7 cellular contexts compared by ENCODE assay signal in the genomic region with DNA sequence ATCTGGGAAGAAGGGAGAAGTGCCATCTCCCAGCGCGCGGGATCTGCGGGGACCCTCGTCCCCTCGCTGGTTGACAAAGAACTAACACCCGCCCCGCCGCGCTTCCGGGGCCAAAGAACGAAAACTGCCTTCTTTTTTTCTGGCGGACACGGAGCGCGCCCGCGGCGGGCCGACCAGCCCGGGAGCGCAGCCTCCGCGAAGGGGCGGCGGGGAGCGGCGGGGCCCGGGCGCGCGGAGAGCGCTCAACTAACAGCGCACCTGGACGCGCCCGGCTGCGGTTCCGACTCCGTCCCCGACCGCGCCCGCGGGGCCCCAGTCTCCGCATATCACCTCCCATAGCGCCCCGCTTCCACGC. TPM values are rescaled to one million over a fixed set of nuclear protein-coding genes. Genes with fewer than 3 reads are reported as not detected.
DNase-seq lines count a peak whose midpoint lies in the region; ATAC-seq, FAIRE-seq and TF ChIP-seq lines count a peak whose summit lies in the region.

No MANE protein-coding gene starts in this region.

- no peaks in the 10 kb centered on the region for H3K9me3 Mint-ChIP-seq in activated naive CD8-positive, alpha-beta T cell treated with anti-CD3 and anti-CD28 coated beads, Interleukin-2, amount 50 U/mL, for 24 hours

- peaks cover 1 to 5% of the 10 kb centered on the region in 2 experiments for H3K36me3 ChIP-seq in keratinocyte (ENCODE audit: control insufficient read depth in 2 of 2, extremely low read depth in 1 of 2, insufficient read depth in 2 of 2, low read length in 2 of 2)
- no peaks in the 10 kb centered on the region for H3K36me3 ChIP-seq in thoracic aorta

- H3K4me1 ChIP-seq in keratinocyte (ENCODE audit: control insufficient read depth, extremely low read depth, insufficient read depth, low read length) (peaks cover 39% of the 10 kb centered on the region), thoracic aorta (ENCODE audit: control insufficient read depth in 1 of 2, low read depth in 2 of 2) (peaks cover 27 to 54% of the 10 kb centered on the region in 2 donors)

- TF ChIP-seq CTCF in keratinocyte (optimal IDR thresholded peaks at IDR 0.05 in 1 of 3, IDR thresholded peaks at IDR 0.05 in 1 of 3, conservative IDR thresholded peaks at IDR 0.05 in 1 of 3; ENCODE audit: extremely low read depth in 1 of 3, insufficient read depth in 2 of 3, low read length in 3 of 3), result no peak
- TF ChIP-seq CTCF in thoracic aorta (IDR thresholded peaks at IDR 0.05), result no peak

- no peak for DNase-seq in activated naive CD8-positive, alpha-beta T cell treated with anti-CD3 and anti-CD28 coated beads, Interleukin-2, amount 50 U/mL, for 24 hours
- DNase-seq in keratinocyte (ENCODE audit: low read depth, low spot score), result no peak
- no peak for DNase-seq in thoracic aorta (ENCODE audit: low spot score)
- DNase-seq in GM19239 (ENCODE audit: insufficient read length, low spot score), result no peak
- no peak for DNase-seq in iPS-NIHi7 (ENCODE audit: extremely low spot score)

- H3K9me1 ChIP-seq in keratinocyte (ENCODE audit: control insufficient read depth, extremely low read depth, insufficient read depth, low read length), result peaks cover 2% of the 10 kb centered on the region

- no peak overlapping the region for H3K27ac Mint-ChIP-seq in activated naive CD8-positive, alpha-beta T cell treated with anti-CD3 and anti-CD28 coated beads, Interleukin-2, amount 50 U/mL, for 24 hours

- dilution Hi-C loops in keratinocyte (cut with MboI; ENCODE audit: extremely low pct_ligation_motif_present, low sequenced_read_pairs), result no loop called here

- peak overlapping the region; percentile 31 for H2AFZ ChIP-seq in keratinocyte (ENCODE audit: control insufficient read depth, low read length)

- H3K4me3 Mint-ChIP-seq in activated naive CD8-positive, alpha-beta T cell treated with anti-CD3 and anti-CD28 coated beads, Interleukin-2, amount 50 U/mL, for 24 hours, result peak overlapping the region; percentile 70

- H3K4me3 ChIP-seq in keratinocyte (ENCODE audit: control insufficient read depth in 2 of 3, extremely low read depth in 1 of 3, insufficient read depth in 2 of 3, low read depth in 1 of 3, low read length in 3 of 3) (peak overlapping the region; percentile 70 to 97 (median 74)), thoracic aorta (peak overlapping the region; percentile 98)

- peak overlapping the region; percentile 99 for H3K4me2 ChIP-seq in keratinocyte (ENCODE audit: control insufficient read depth, extremely low read depth, insufficient read depth, low read depth, low read length)

- no peaks in the 10 kb centered on the region for H3K36me3 Mint-ChIP-seq in activated naive CD8-positive, alpha-beta T cell treated with anti-CD3 and anti-CD28 coated beads, Interleukin-2, amount 50 U/mL, for 24 hours (ENCODE audit: low read depth)

- FAIRE-seq in keratinocyte (lab: Jason Lieb, UNC) (no peak), GM19239 (lab: Jason Lieb, UNC) (no peak)

- peaks cover 47% of the 10 kb centered on the region for H3K27me3 Mint-ChIP-seq in activated naive CD8-positive, alpha-beta T cell treated with anti-CD3 and anti-CD28 coated beads, Interleukin-2, amount 50 U/mL, for 24 hours

- H3K79me2 ChIP-seq in keratinocyte (ENCODE audit: control insufficient read depth, insufficient read depth, low read length), result peaks cover 53% of the 10 kb centered on the region

- H4K20me1 ChIP-seq in keratinocyte (ENCODE audit: control insufficient read depth, extremely low read depth, insufficient read depth, low read length), result peaks cover 10% of the 10 kb centered on the region

- H3K27me3 ChIP-seq in keratinocyte (ENCODE audit: control insufficient read depth, extremely low read depth, insufficient read depth, low read length) (no peaks in the 10 kb centered on the region), thoracic aorta (replicated peaks; ENCODE audit: insufficient read depth) (no peaks in the 10 kb centered on the region)

- peak overlapping the region; percentile 84 for H3K27ac ChIP-seq in keratinocyte (ENCODE audit: control insufficient read depth, insufficient read depth, low read length)
- H3K27ac ChIP-seq in thoracic aorta, result peak overlapping the region; percentile 81 to 91

- no peaks in the 10 kb centered on the region for H3K9me3 ChIP-seq in keratinocyte (ENCODE audit: control insufficient read depth, low read depth, low read length)
- H3K9me3 ChIP-seq in thoracic aorta, result no peaks in the 10 kb centered on the region

- H3K9ac ChIP-seq in keratinocyte (ENCODE audit: control insufficient read depth, extremely low read depth, insufficient read depth, low read length), result peak overlapping the region; percentile 85

- ATAC-seq in GM19372 (IDR thresholded peaks at IDR 0.05; ENCODE audit: low read depth, unreplicated experiment) (peak; percentile 1), HG03097 (IDR thresholded peaks at IDR 0.05; ENCODE audit: low FRiP score, unreplicated experiment) (peak; percentile 1), thoracic aorta (ENCODE audit: insufficient number of reproducible peaks, low FRiP score, low read depth) (peak; percentile 26)
- peak; percentile 4 for ATAC-seq in activated naive CD8-positive, alpha-beta T cell treated with anti-CD3 and anti-CD28 coated beads, Interleukin-2, amount 50 U/mL, for 24 hours

- H3K4me1 Mint-ChIP-seq in activated naive CD8-positive, alpha-beta T cell treated with anti-CD3 and anti-CD28 coated beads, Interleukin-2, amount 50 U/mL, for 24 hours, result peaks cover 27% of the 10 kb centered on the region

RNA-seq across cellular contexts. Expression of gene PDLIM1, which starts 0.4 kb away (rescaled TPM):
- polyA plus RNA-seq in keratinocyte, result 200 to 450 TPM (median 298 TPM) in 3 replicates
- 152 TPM for polyA plus RNA-seq in keratinocyte (2011; ENCODE audit: low read depth)
- polyA plus RNA-seq in keratinocyte (2011; cell fraction: cytosol; rRNA removed), result 550 and 564 TPM in 2 replicates
- polyA plus RNA-seq in keratinocyte (2011; cell fraction: nucleus; rRNA removed), result 299 and 342 TPM in 2 replicates
- polyA plus RNA-seq in keratinocyte (2012; ENCODE audit: low replicate concordance), result 367 and 421 TPM in 2 replicates
- polyA minus RNA-seq in keratinocyte, result 372 to 462 TPM (median 381 TPM) in 3 replicates
- 329 TPM for polyA minus RNA-seq in keratinocyte (2011; cell fraction: cytosol; rRNA and poly(A)+ RNA removed)
- 92.1 and 192 TPM in 2 replicates for polyA minus RNA-seq in keratinocyte (2011; cell fraction: nucleus; rRNA and poly(A)+ RNA removed)
- 100 to 1,000 TPM; 109 to 140 TPM for total RNA-seq in thoracic aorta
